22 cellular contexts compared by ENCODE assay signal in the genomic region with DNA sequence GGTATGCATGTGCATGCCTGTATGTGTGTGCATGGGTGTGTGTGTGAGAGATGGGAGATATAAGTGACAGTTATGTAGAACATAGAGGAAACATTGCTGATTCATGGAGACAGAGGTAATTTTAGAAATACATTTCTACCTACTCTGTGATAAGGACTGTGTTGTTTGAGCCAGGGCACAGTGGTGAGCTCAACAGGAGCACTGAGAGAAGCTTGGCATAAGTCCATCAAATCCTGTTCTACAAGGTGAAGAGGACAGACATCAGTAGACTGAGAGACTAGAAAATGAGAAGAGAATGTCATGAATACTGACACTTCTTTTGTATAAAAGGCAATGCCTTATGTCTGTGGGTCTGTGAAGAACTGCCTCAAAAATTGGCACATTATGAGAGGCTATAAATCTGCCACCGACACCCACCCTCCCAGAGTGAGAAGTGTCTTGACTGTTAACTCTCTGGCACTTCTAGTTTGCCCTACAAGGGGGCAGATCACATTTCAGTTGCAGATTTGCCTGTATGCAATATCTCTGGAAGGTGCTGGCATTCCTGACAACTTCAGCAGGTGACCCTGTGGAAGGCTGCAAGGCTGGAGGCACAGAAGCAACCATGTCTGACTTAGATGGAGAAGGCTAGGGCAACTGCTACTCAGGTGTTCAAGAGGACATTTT.
DNase-seq lines count a peak whose midpoint lies in the region; ATAC-seq and TF ChIP-seq lines count a peak whose summit lies in the region.
"Had no signal": no experiment of that assay in that cellular context is flagged by ENCODE, and none has a peak within 500 bp of the region (broad histone marks: within the 10 kb centered on the region; RNA-seq: fewer than 3 reads in every experiment).

No MANE protein-coding gene starts in this region.

- 33% methylated on average over 1 of the region's 1 CpG for WGBS in suprapubic skin

- TF ChIP-seq POLR2A in suprapubic skin (IDR thresholded peaks at IDR 0.05): no peak

- TF ChIP-seq CTCF in osteoblast (IDR thresholded peaks at IDR 0.05; ENCODE audit: extremely low read depth, low read depth, low read length) (no peak), suprapubic skin (IDR thresholded peaks at IDR 0.05) (no peak)

- no peak for DNase-seq in Right ventricle myocardium inferior (ENCODE audit: missing footprints)
- DNase-seq in left cardiac atrium: no peak
- peak; percentile 43 for DNase-seq in NCI-H2029 (lab: John Stamatoyannopoulos, UW)
- peak; percentile 78 for DNase-seq in NCI-H69 (lab: John Stamatoyannopoulos, UW)
- no peak for DNase-seq in osteoblast (ENCODE audit: insufficient read length, low spot score, missing footprints)
- DNase-seq in suprapubic skin (ENCODE audit: low spot score in 2 of 2): no peak
- no peak for DNase-seq in SJCRH30
- no peak for DNase-seq in NCI-H1092 treated with DMSO at 0.1 percent for 48 hours (lab: John Stamatoyannopoulos, UW)
- DNase-seq: activated CD4-positive, alpha-beta T cell treated with anti-CD3 and anti-CD28 coated beads, Interleukin-2, amount 50 U/mL, for 48 hours; activated naive CD4-positive, alpha-beta T cell treated with Interleukin-2 at 50 U/mL for 16 hours; activated T-cell treated with anti-CD3 and anti-CD28 coated beads for 4 hours; DND-41; head of caudate nucleus; KG1; mammary epithelial cell; MV-4-11; NCI-H2227 treated with DMSO at 0.1 percent for 48 hours; occipital lobe; right lobe of liver; T-helper 17 cell; testis had no signal

- H3K4me1 ChIP-seq in osteoblast (ENCODE audit: insufficient read depth, low read length) (peaks cover 21% of the 10 kb centered on the region), suprapubic skin (no peaks in the 10 kb centered on the region), SJCRH30 (no peaks in the 10 kb centered on the region)
- H3K4me1 ChIP-seq: right lobe of liver, testis had no signal

- H3K4me3 ChIP-seq in osteoblast (ENCODE audit: insufficient read depth, low read length): no peak overlapping the region
- H3K4me3 ChIP-seq in suprapubic skin: no peak overlapping the region
- H3K4me3 ChIP-seq in SJCRH30: no peak overlapping the region
- H3K4me3 ChIP-seq: right lobe of liver, testis had no signal

- peak; percentile 82 for ATAC-seq in Right ventricle myocardium inferior
- ATAC-seq in left cardiac atrium: no peak
- ATAC-seq: right lobe of liver, T-helper 17 cell had no signal

- H3K4me2 ChIP-seq in osteoblast (ENCODE audit: insufficient read depth, low read length): no peak overlapping the region

- TF ChIP-seq EP300 in suprapubic skin (IDR thresholded peaks at IDR 0.05): no peak

- H3K9me3 ChIP-seq in osteoblast (ENCODE audit: low read depth, low read length) (no peaks in the 10 kb centered on the region), suprapubic skin (no peaks in the 10 kb centered on the region), SJCRH30 (replicated peaks) (no peaks in the 10 kb centered on the region)
- H3K9me3 ChIP-seq: right lobe of liver, testis had no signal

- H3K36me3 ChIP-seq in osteoblast (ENCODE audit: insufficient read depth, low read length) (no peaks in the 10 kb centered on the region), suprapubic skin (no peaks in the 10 kb centered on the region), SJCRH30 (no peaks in the 10 kb centered on the region)
- H3K36me3 ChIP-seq: right lobe of liver had no signal

- intact Hi-C loops in Right ventricle myocardium inferior (cut with DNase I): no loop called here
- intact Hi-C loops in left cardiac atrium (cut with DNase I): no loop called here

- peak overlapping the region; percentile 47 for H3K27ac ChIP-seq in osteoblast (ENCODE audit: low read depth, low read length)
- no peak overlapping the region for H3K27ac ChIP-seq in suprapubic skin
- H3K27ac ChIP-seq in SJCRH30: no peak overlapping the region
- H3K27ac ChIP-seq: right lobe of liver, testis, VCaP had no signal

- H2AFZ ChIP-seq in osteoblast (ENCODE audit: low read length): no peak overlapping the region

- H3K79me2 ChIP-seq in osteoblast (ENCODE audit: insufficient read depth, low read length): no peaks in the 10 kb centered on the region

- no peaks in the 10 kb centered on the region for H4K20me1 ChIP-seq in osteoblast (ENCODE audit: insufficient read depth, low read length)

- H3K27me3 ChIP-seq in osteoblast (ENCODE audit: insufficient read depth, low read length) (no peaks in the 10 kb centered on the region), suprapubic skin (no peaks in the 10 kb centered on the region), SJCRH30 (peaks cover 4% of the 10 kb centered on the region)
- H3K27me3 ChIP-seq: right lobe of liver, testis had no signal

Comparison
In these comparisons a context has a peak if more than half of its experiments do, and no peak if none do; other contexts are left out.
1. DNase-seq: peak in NCI-H2029 (single experiment) and NCI-H69 (single experiment); none in Right ventricle myocardium inferior (single experiment), left cardiac atrium (single experiment), osteoblast (single experiment), suprapubic skin (0 of 2), SJCRH30 (0 of 2) and NCI-H1092 treated with DMSO at 0.1 percent for 48 hours (single experiment).